Comparison of ENCODE assay signal across 8 cellular contexts in genomic region chr20:31560094-31560899, GRCh38. TPM values are rescaled to one million over a fixed set of nuclear protein-coding genes. Genes with fewer than 3 reads are reported as not detected.
A peak's percentile ranks its signal among the peaks of the same experiment; 100 is the strongest.
DNase-seq lines count a peak whose midpoint lies in the region; ATAC-seq and TF ChIP-seq lines count a peak whose summit lies in the region.

No MANE protein-coding gene starts in this region.

- H3K9me3 ChIP-seq in RWPE2 (ENCODE audit: severe bottlenecking): no peaks in the 10 kb centered on the region

- H3K27ac ChIP-seq in RWPE2 (ENCODE audit: poor library complexity, severe bottlenecking) (peak overlapping the region; percentile 97), temporal lobe (ENCODE audit: low read depth, low read length) (peak overlapping the region; percentile 65)

- H3K27me3 ChIP-seq in RWPE2 (ENCODE audit: insufficient read depth, poor library complexity, severe bottlenecking): no peaks in the 10 kb centered on the region

- peak; percentile 79 for DNase-seq in ELF-1 (ENCODE audit: low read depth, low spot score)
- peak; percentile 58 for DNase-seq in HS-5 (ENCODE audit: low read depth)
- peak; percentile 89 for DNase-seq in RWPE2 (ENCODE audit: low spot score)
- DNase-seq in activated T-helper 1 cell treated with anti-CD3 and anti-CD28 coated beads, Interleukin-2, amount 50 U/mL, for 16 hours (ENCODE audit: low read depth in 1 of 2, low spot score in 1 of 2): peak; percentile 56 to 64
- DNase-seq in fibroblast of pulmonary artery (ENCODE audit: low read depth): peak; percentile 92
- DNase-seq in nucleus accumbens (lab: John Stamatoyannopoulos, UW): peak in 31 of 56 donors; percentile 4 to 71 (median 22)

- no peak overlapping the region for H3K4me3 ChIP-seq in RWPE2 (ENCODE audit: severe bottlenecking)
- no peak overlapping the region for H3K4me3 ChIP-seq in fibroblast of pulmonary artery (replicated peaks; ENCODE audit: low read depth, low read length)

- peaks cover 38% of the 10 kb centered on the region for H3K4me1 ChIP-seq in RWPE2 (ENCODE audit: insufficient read depth, poor library complexity, severe bottlenecking)

- TF ChIP-seq CTCF in RWPE2 (IDR thresholded peaks at IDR 0.05; ENCODE audit: poor library complexity, severe bottlenecking) (peak; percentile 100), fibroblast of pulmonary artery (IDR thresholded peaks at IDR 0.05; ENCODE audit: low read length, missing control alignments) (peak; percentile 96)

- ATAC-seq in RWPE2 (ENCODE audit: low read depth) (peak; percentile 41), GM19351 (IDR thresholded peaks at IDR 0.05; ENCODE audit: unreplicated experiment) (no peak)

- H3K36me3 ChIP-seq in RWPE2 (ENCODE audit: low read depth): peaks cover 76% of the 10 kb centered on the region

RNA-seq across cellular contexts. Expression of gene ID1, which starts 44.8 kb away (rescaled TPM):
- 35.7 TPM for total RNA-seq in temporal lobe

RNA-seq across cellular contexts. Expression of gene HM13, which starts 46.1 kb away (rescaled TPM):
- total RNA-seq in temporal lobe: 25.8 TPM

Comparison
In these comparisons a context has a peak if more than half of its experiments do, and no peak if none do; other contexts are left out.
1. DNase-seq: peak in every context shown above with its lines; median percentile 92 in fibroblast of pulmonary artery; 89 in RWPE2; 79 in ELF-1; 60 in activated T-helper 1 cell treated with anti-CD3 and anti-CD28 coated beads, Interleukin-2, amount 50 U/mL, for 16 hours; 58 in HS-5; 22 in nucleus accumbens.